8 cellular contexts compared by ENCODE assay signal in genomic region chr6:53547166-53547814, GRCh38. TPM values are rescaled to one million over a fixed set of nuclear protein-coding genes. Genes with fewer than 3 reads are reported as not detected.
A peak's percentile ranks its signal among the peaks of the same experiment; 100 is the strongest.
DNase-seq lines count a peak whose midpoint lies in the region; ATAC-seq and TF ChIP-seq lines count a peak whose summit lies in the region.

No MANE protein-coding gene starts in this region.

- POLR2A ChIA-PET in PC-9 (lab: Charles Lee; ENCODE audit: unreplicated experiment), result interaction anchor here (0.6 to 0.8 kb wide), 2 partner anchors 68 to 249 kb away, joined by 4 to 6 read pairs; no protein-coding TSS in a partner anchor

- CTCF ChIA-PET in PC-9 (lab: Charles Lee), result interaction anchor here (0.6 kb wide), 1 partner anchor 553 kb away, joined by 3 read pairs; no protein-coding TSS in a partner anchor

- H3K36me3 ChIP-seq in PC-9 (ENCODE audit: low read depth) (peaks cover 10% of the 10 kb centered on the region), esophagus squamous epithelium (no peaks in the 10 kb centered on the region), parathyroid adenoma (ENCODE audit: control insufficient read depth, insufficient read depth, low read length) (no peaks in the 10 kb centered on the region)

- H3K9ac ChIP-seq in parathyroid adenoma, result no peak overlapping the region

- DNase-seq in NCI-H82 (lab: John Stamatoyannopoulos, UW) (peak; percentile 27), NCI-H82 treated with DMSO at 0.1 percent for 48 hours (lab: John Stamatoyannopoulos, UW; ENCODE audit: unreplicated experiment) (no peak), PC-9 (peak in 1 of 2 experiments; percentile 6), esophagus squamous epithelium (lab: John Stamatoyannopoulos, UW) (no peak)
- no peak for DNase-seq in effector CD8-positive, alpha-beta T cell (lab: John Stamatoyannopoulos, UW)

- H3K79me2 ChIP-seq in PC-9 (ENCODE audit: low read depth) (peaks cover 50% of the 10 kb centered on the region), parathyroid adenoma (no peaks in the 10 kb centered on the region)

- TF ChIP-seq CTCF in PC-9 (conservative IDR thresholded peaks at IDR 0.05) (no peak), esophagus squamous epithelium (IDR thresholded peaks at IDR 0.05) (no peak), parathyroid adenoma (IDR thresholded peaks at IDR 0.05) (no peak)

- WGBS in esophagus squamous epithelium, 2 donors, result 13 to 17% methylated on average over 8 to 12 of the region's 12 CpGs

- ATAC-seq in HG02943 (IDR thresholded peaks at IDR 0.05; ENCODE audit: low read depth, unreplicated experiment) (peak; percentile 9), GM18858 (IDR thresholded peaks at IDR 0.05; ENCODE audit: unreplicated experiment) (no peak)

- H3K4me1 ChIP-seq in PC-9 (replicated peaks; ENCODE audit: insufficient read depth) (peaks cover 28% of the 10 kb centered on the region), esophagus squamous epithelium (peaks cover 12 to 55% (median 32%) of the 10 kb centered on the region in 3 donors), parathyroid adenoma (peaks cover 10% of the 10 kb centered on the region)

- no peaks in the 10 kb centered on the region for H3K9me2 ChIP-seq in PC-9 (ENCODE audit: insufficient read depth)

- H3K4me2 ChIP-seq in PC-9 (peak overlapping the region; percentile 98), parathyroid adenoma (ENCODE audit: low read length) (peak overlapping the region; percentile 84)

- peak overlapping the region; percentile 96 for H3K4me3 ChIP-seq in PC-9
- H3K4me3 ChIP-seq in esophagus squamous epithelium, result peak overlapping the region; percentile 43 to 84 (median 67)
- peak overlapping the region; percentile 72 for H3K4me3 ChIP-seq in parathyroid adenoma (ENCODE audit: low read depth, low read length)

- peaks cover 20% of the 10 kb centered on the region for H4K20me1 ChIP-seq in PC-9 (ENCODE audit: insufficient read depth)

- H2AFZ ChIP-seq in PC-9, result peak overlapping the region; percentile 86
- peak overlapping the region; percentile 78 for H2AFZ ChIP-seq in parathyroid adenoma

- peak overlapping the region; percentile 96 for H3K27ac ChIP-seq in PC-9
- H3K27ac ChIP-seq in esophagus squamous epithelium, result peak overlapping the region; percentile 82 to 93 (median 91)
- H3K27ac ChIP-seq in parathyroid adenoma, result peak overlapping the region; percentile 67

- H3K27me3 ChIP-seq in PC-9 (ENCODE audit: insufficient read depth, low read depth) (no peaks in the 10 kb centered on the region), esophagus squamous epithelium (no peaks in the 10 kb centered on the region), parathyroid adenoma (ENCODE audit: control insufficient read depth, insufficient read depth, low read length) (no peaks in the 10 kb centered on the region)

- H3F3A ChIP-seq in PC-9 (ENCODE audit: insufficient read depth, low read depth), result peaks cover 27% of the 10 kb centered on the region; the same call in 1 of the 2 replicates

- intact Hi-C loops in PC-9 (cut with micrococcal nuclease; ENCODE audit: unreplicated experiment), result loop anchor here (5.0 kb wide), 1 partner anchor 245 kb away; no protein-coding TSS in a partner anchor
- intact Hi-C loops in esophagus squamous epithelium (cut with DNase I), result loop anchor here (2.0 kb wide), 1 partner anchor 100 kb away; no protein-coding TSS in a partner anchor

- no peaks in the 10 kb centered on the region; the same call in 1 of the 2 replicates for H3K9me3 ChIP-seq in PC-9 (ENCODE audit: insufficient read depth, low read depth)
- H3K9me3 ChIP-seq in esophagus squamous epithelium, result no peaks in the 10 kb centered on the region
- no peaks in the 10 kb centered on the region for H3K9me3 ChIP-seq in parathyroid adenoma (ENCODE audit: control insufficient read depth, low read length)

- TSS peak; percentile 6 for BruUV-seq in PC-9 (replicated peaks; lab: Mats Ljungman, UMichigan)

- TF ChIP-seq POLR2A in esophagus squamous epithelium (IDR thresholded peaks at IDR 0.05), result no peak

RNA-seq across cellular contexts. Expression of gene GCLC, which starts 2.4 kb away (rescaled TPM):
- 213 and 254 TPM in 2 replicates for total RNA-seq in PC-9 (2021)
- total RNA-seq in esophagus squamous epithelium, result 100 to 1,000 TPM in 2 of 4 donors, 10 to 100 TPM in 2; 71.0 to 121 (median 105) TPM
